13 cellular contexts compared by ENCODE assay signal in the genomic region with DNA sequence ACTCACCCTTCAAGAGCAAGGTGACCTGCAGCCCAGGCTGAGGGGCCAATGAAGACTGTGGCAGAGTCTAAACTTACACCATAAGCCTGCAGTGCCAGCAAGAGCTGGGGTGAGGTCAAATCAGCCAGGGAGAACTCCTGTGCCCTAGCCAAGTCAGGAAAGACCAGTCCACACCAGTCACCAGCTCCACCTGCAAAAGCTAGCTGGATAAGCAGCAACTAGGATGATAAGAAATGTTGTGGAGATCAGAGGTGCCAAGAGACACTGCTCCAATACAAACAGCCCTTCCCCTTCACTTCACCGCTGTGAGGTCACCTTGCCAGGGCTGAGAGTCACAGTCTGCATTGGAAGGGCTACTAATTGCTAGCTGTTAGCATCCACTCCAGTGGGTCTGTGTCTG. TPM values are rescaled to one million over a fixed set of nuclear protein-coding genes. Genes with fewer than 3 reads are reported as not detected.
DNase-seq lines count a peak whose midpoint lies in the region; ATAC-seq and TF ChIP-seq lines count a peak whose summit lies in the region.
"Had no signal": no experiment of that assay in that cellular context is flagged by ENCODE, and none has a peak within 500 bp of the region (broad histone marks: within the 10 kb centered on the region; RNA-seq: fewer than 3 reads in every experiment).

No MANE protein-coding gene starts in this region.

- peak overlapping the region; percentile 77 for H3K27ac Mint-ChIP-seq in activated CD8-positive, alpha-beta T cell treated with anti-CD3 and anti-CD28 coated beads, Interleukin-2, amount 10 ng/mL, durations not matched to agents 7 days and 5 days
- no peak overlapping the region for H3K27ac Mint-ChIP-seq in activated CD8-positive, alpha-beta T cell treated with anti-CD3 and anti-CD28 coated beads for 36 hours
- H3K27ac Mint-ChIP-seq in central memory CD8-positive, alpha-beta T cell (ENCODE audit: low read depth), result no peak overlapping the region
- H3K27ac Mint-ChIP-seq: H9 had no signal

- ATAC-seq in activated CD8-positive, alpha-beta T cell treated with anti-CD3 and anti-CD28 coated beads, Interleukin-2, amount 10 ng/mL, durations not matched to agents 7 days and 5 days, result no peak
- ATAC-seq in activated CD8-positive, alpha-beta T cell treated with anti-CD3 and anti-CD28 coated beads for 36 hours, result no peak
- ATAC-seq in HG03139 (IDR thresholded peaks at IDR 0.05; ENCODE audit: unreplicated experiment), result peak; percentile 4
- ATAC-seq in central memory CD8-positive, alpha-beta T cell (replicated peaks; ENCODE audit: extremely low read depth, poor library complexity, severe bottlenecking), result no peak
- ATAC-seq in HG02884 (IDR thresholded peaks at IDR 0.05; ENCODE audit: unreplicated experiment), result no peak

- H3K4me3 ChIP-seq in stomach, result no peak overlapping the region
- no peak overlapping the region for H3K4me3 ChIP-seq in suprapubic skin
- H3K4me3 ChIP-seq in brain microvascular endothelial cell (ENCODE audit: low read depth, low read length), result no peak overlapping the region

- intact Hi-C loops in activated CD8-positive, alpha-beta T cell treated with anti-CD3 and anti-CD28 coated beads for 36 hours (cut with micrococcal nuclease), result loop anchor here (1.0 to 2.0 kb wide), 3 partner anchors 12 to 17 kb away; no protein-coding TSS in a partner anchor
- intact Hi-C loops in stomach (cut with DNase I; ENCODE audit: low total_unique reads), result no loop called here

- in situ Hi-C loops in brain microvascular endothelial cell (cut with HindIII; ENCODE audit: low pct_ligation_motif_present, low sequenced_read_pairs), result no loop called here

- peaks cover 23% of the 10 kb centered on the region for H3K27me3 Mint-ChIP-seq in activated CD8-positive, alpha-beta T cell treated with anti-CD3 and anti-CD28 coated beads, Interleukin-2, amount 10 ng/mL, durations not matched to agents 7 days and 5 days (ENCODE audit: low read depth)
- H3K27me3 Mint-ChIP-seq in activated CD8-positive, alpha-beta T cell treated with anti-CD3 and anti-CD28 coated beads for 36 hours, result peaks cover 11% of the 10 kb centered on the region
- H3K27me3 Mint-ChIP-seq in central memory CD8-positive, alpha-beta T cell, result peaks cover 12% of the 10 kb centered on the region

- POLR2A ChIA-PET in activated CD8-positive, alpha-beta T cell treated with anti-CD3 and anti-CD28 coated beads, Interleukin-2, amount 10 ng/mL, durations not matched to agents 7 days and 5 days (lab: Charles Lee), result interaction anchor here (1.1 to 1.5 kb wide), 2 partner anchors 17 to 30 kb away, joined by 3 read pairs; no protein-coding TSS in a partner anchor
- POLR2A ChIA-PET in activated CD8-positive, alpha-beta T cell treated with anti-CD3 and anti-CD28 coated beads for 36 hours (lab: Charles Lee), result interaction anchor here (0.8 to 2.1 kb wide), 4 partner anchors 12 to 87 kb away, joined by 3 to 19 read pairs (median 4); no protein-coding TSS in a partner anchor

- no peak for TF ChIP-seq CTCF in activated CD8-positive, alpha-beta T cell treated with anti-CD3 and anti-CD28 coated beads for 36 hours (IDR thresholded peaks at IDR 0.05)
- TF ChIP-seq CTCF in stomach (IDR thresholded peaks at IDR 0.05), result no peak
- TF ChIP-seq CTCF in suprapubic skin (IDR thresholded peaks at IDR 0.05), result no peak
- TF ChIP-seq CTCF in brain microvascular endothelial cell (IDR thresholded peaks at IDR 0.05; ENCODE audit: low read depth, low read length, missing control alignments), result no peak

- H3K27me3 ChIP-seq in stomach (no peaks in the 10 kb centered on the region), suprapubic skin (no peaks in the 10 kb centered on the region), brain microvascular endothelial cell (replicated peaks) (no peaks in the 10 kb centered on the region)

- H3K4me1 Mint-ChIP-seq in activated CD8-positive, alpha-beta T cell treated with anti-CD3 and anti-CD28 coated beads, Interleukin-2, amount 10 ng/mL, durations not matched to agents 7 days and 5 days (ENCODE audit: low read depth), result peaks cover 51% of the 10 kb centered on the region
- H3K4me1 Mint-ChIP-seq in activated CD8-positive, alpha-beta T cell treated with anti-CD3 and anti-CD28 coated beads for 36 hours (ENCODE audit: low read depth), result peaks cover 55% of the 10 kb centered on the region
- peaks cover 52% of the 10 kb centered on the region for H3K4me1 Mint-ChIP-seq in central memory CD8-positive, alpha-beta T cell

- H3K4me1 ChIP-seq in stomach (peaks cover 16 to 40% (median 32%) of the 10 kb centered on the region in 4 donors), suprapubic skin (peaks cover 16% of the 10 kb centered on the region)

- DNase-seq in activated CD8-positive, alpha-beta T cell treated with anti-CD3 and anti-CD28 coated beads, Interleukin-2, amount 10 ng/mL, durations not matched to agents 7 days and 5 days, result no peak
- no peak for DNase-seq in activated CD8-positive, alpha-beta T cell treated with anti-CD3 and anti-CD28 coated beads for 36 hours
- no peak for DNase-seq in central memory CD8-positive, alpha-beta T cell (ENCODE audit: low spot score in 2 of 2)
- DNase-seq in stomach (peak; percentile 82), suprapubic skin (ENCODE audit: low spot score in 2 of 2) (no peak), brain microvascular endothelial cell (no peak)
- DNase-seq: H9, islet precursor cell had no signal

- 32 to 38% (median 34%) methylated on average over 1 of the region's 1 CpG for WGBS in stomach, 5 donors
- WGBS in suprapubic skin, result 67% methylated on average over 1 of the region's 1 CpG

- CTCF ChIA-PET in activated CD8-positive, alpha-beta T cell treated with anti-CD3 and anti-CD28 coated beads, Interleukin-2, amount 10 ng/mL, durations not matched to agents 7 days and 5 days (lab: Charles Lee), result interaction anchor here (1.0 to 5.0 kb wide), 7 partner anchors 13 to 92 kb away, joined by 3 to 47 read pairs (median 4); partner anchors contain the start of gene CNGA1
- CTCF ChIA-PET in activated CD8-positive, alpha-beta T cell treated with anti-CD3 and anti-CD28 coated beads for 36 hours (lab: Charles Lee), result interaction anchor here (1.2 to 5.7 kb wide), 9 partner anchors 13 to 380 kb away, joined by 3 to 86 read pairs (median 5); no protein-coding TSS in a partner anchor

- H3K4me3 Mint-ChIP-seq in activated CD8-positive, alpha-beta T cell treated with anti-CD3 and anti-CD28 coated beads, Interleukin-2, amount 10 ng/mL, durations not matched to agents 7 days and 5 days, result no peak overlapping the region
- H3K4me3 Mint-ChIP-seq in activated CD8-positive, alpha-beta T cell treated with anti-CD3 and anti-CD28 coated beads for 36 hours, result no peak overlapping the region
- peak overlapping the region; percentile 62 for H3K4me3 Mint-ChIP-seq in central memory CD8-positive, alpha-beta T cell
- H3K4me3 Mint-ChIP-seq: H9 had no signal

- H3K9me3 ChIP-seq in stomach (no peaks in the 10 kb centered on the region), suprapubic skin (no peaks in the 10 kb centered on the region)

- H3K27ac ChIP-seq in stomach, result peak overlapping the region; percentile 58 to 81 (median 68)
- no peak overlapping the region for H3K27ac ChIP-seq in suprapubic skin
- H3K27ac ChIP-seq in brain microvascular endothelial cell, result no peak overlapping the region
- H3K27ac ChIP-seq: epithelial cell of prostate had no signal

- H3K9me3 Mint-ChIP-seq in activated CD8-positive, alpha-beta T cell treated with anti-CD3 and anti-CD28 coated beads, Interleukin-2, amount 10 ng/mL, durations not matched to agents 7 days and 5 days (ENCODE audit: insufficient read depth), result no peaks in the 10 kb centered on the region
- H3K9me3 Mint-ChIP-seq in activated CD8-positive, alpha-beta T cell treated with anti-CD3 and anti-CD28 coated beads for 36 hours, result no peaks in the 10 kb centered on the region
- H3K9me3 Mint-ChIP-seq in central memory CD8-positive, alpha-beta T cell, result no peaks in the 10 kb centered on the region

- H3K36me3 ChIP-seq in stomach, result no peaks in the 10 kb centered on the region
- no peaks in the 10 kb centered on the region for H3K36me3 ChIP-seq in suprapubic skin
- H3K36me3 ChIP-seq in brain microvascular endothelial cell (replicated peaks), result no peaks in the 10 kb centered on the region

- TF ChIP-seq EP300 in stomach (IDR thresholded peaks at IDR 0.05), result no peak
- TF ChIP-seq EP300 in suprapubic skin (IDR thresholded peaks at IDR 0.05), result no peak

- peaks cover 2% of the 10 kb centered on the region for H3K36me3 Mint-ChIP-seq in activated CD8-positive, alpha-beta T cell treated with anti-CD3 and anti-CD28 coated beads, Interleukin-2, amount 10 ng/mL, durations not matched to agents 7 days and 5 days (ENCODE audit: low read depth)
- no peaks in the 10 kb centered on the region for H3K36me3 Mint-ChIP-seq in activated CD8-positive, alpha-beta T cell treated with anti-CD3 and anti-CD28 coated beads for 36 hours (ENCODE audit: low read depth)
- H3K36me3 Mint-ChIP-seq in central memory CD8-positive, alpha-beta T cell (ENCODE audit: insufficient read depth), result peaks cover 2% of the 10 kb centered on the region

- TF ChIP-seq POLR2A in stomach (IDR thresholded peaks at IDR 0.05) (no peak), suprapubic skin (IDR thresholded peaks at IDR 0.05) (no peak)

RNA-seq across cellular contexts. Expression of gene NIPAL1, which starts 31.3 kb away (rescaled TPM):
- total RNA-seq in activated CD8-positive, alpha-beta T cell treated with anti-CD3 and anti-CD28 coated beads, Interleukin-2, amount 10 ng/mL, durations not matched to agents 7 days and 5 days, result 1 to 10 TPM; 1.1 TPM
- 1 to 10 TPM; 1.1 to 1.9 TPM for total RNA-seq in activated CD8-positive, alpha-beta T cell treated with anti-CD3 and anti-CD28 coated beads for 36 hours
- total RNA-seq in stomach (10 to 100 TPM in 2 of 5 donors, 1 to 10 TPM in 1, under 1 TPM in 1, not detected in 1; under 0.01 to 22.0 (median 10.3) TPM), suprapubic skin (10 to 100 TPM; 19.2 to 55.6 (median 27.2) TPM)
- polyA plus RNA-seq in stomach, result 1 to 10 TPM in 2 of 3 donors, under 1 TPM in 1; 0.76 to 2.9 (median 2.6) TPM

RNA-seq across cellular contexts. Expression of gene CNGA1, which starts 31.4 kb away (rescaled TPM):
- total RNA-seq in activated CD8-positive, alpha-beta T cell treated with anti-CD3 and anti-CD28 coated beads, Interleukin-2, amount 10 ng/mL, durations not matched to agents 7 days and 5 days, result not detected
- under 1 TPM in 1 of 2 experiments, not detected in 1; 0.50 TPM for total RNA-seq in activated CD8-positive, alpha-beta T cell treated with anti-CD3 and anti-CD28 coated beads for 36 hours
- total RNA-seq in stomach, result 10 to 100 TPM in 1 of 5 donors, 1 to 10 TPM in 1, under 1 TPM in 1, not detected in 2; 0.87 to 23.8 (median 2.8) TPM
- polyA plus RNA-seq in stomach, result 1 to 10 TPM in 2 of 3 donors, under 1 TPM in 1; 0.56 to 5.4 (median 4.4) TPM
- total RNA-seq in suprapubic skin, result 10 to 100 TPM in 1 of 4 donors, 1 to 10 TPM in 3; 1.7 to 12.5 (median 5.5) TPM
- total RNA-seq: A172, LHCN-M2 had no signal

Comparison
In these comparisons a context has a peak if more than half of its experiments do, and no peak if none do; other contexts are left out.
1. H3K27ac ChIP-seq: peak in stomach (5 of 5); none in suprapubic skin (single experiment) and brain microvascular endothelial cell (single experiment).